ENCODE assay signal across 14 cellular contexts in genomic region chr2:73893764-73894474, GRCh38. TPM values are rescaled to one million over a fixed set of nuclear protein-coding genes. Genes with fewer than 3 reads are reported as not detected.
DNase-seq lines count a peak whose midpoint lies in the region; TF ChIP-seq lines count a peak whose summit lies in the region.
"Had no signal": no experiment of that assay in that cellular context is flagged by ENCODE, and none has a peak within 500 bp of the region (broad histone marks: within the 10 kb centered on the region; RNA-seq: fewer than 3 reads in every experiment).

No MANE protein-coding gene starts in this region.

- peak overlapping the region in 6 of 8 donors; percentile 17 to 90 (median 52) for H3K27ac Mint-ChIP-seq in CD8-positive, alpha-beta memory T cell
- no peak overlapping the region for H3K27ac Mint-ChIP-seq in progenitor cell of endocrine pancreas
- H3K27ac Mint-ChIP-seq: activated B cell treated with CpG ODN at 0.5 μM for 24 hours had no signal

- H3K4me2 ChIP-seq in OCI-LY3 (ENCODE audit: low read length) = peak overlapping the region; percentile 85
- H3K4me2 ChIP-seq in fibroblast of lung (ENCODE audit: extremely low read depth, insufficient read depth, low read length) = peak overlapping the region; percentile 36
- H3K4me2 ChIP-seq: BLaER1 treated with 17β-estradiol and CSF1 and Interleukin-3, amounts not matched to agents 10 nM and 100 nM had no signal

- H2AFZ ChIP-seq in OCI-LY3 (ENCODE audit: low read depth, low read length) = no peak overlapping the region
- H2AFZ ChIP-seq in fibroblast of lung (ENCODE audit: low read length) = no peak overlapping the region

- peaks cover 21% of the 10 kb centered on the region for H3K4me1 ChIP-seq in CD8-positive, alpha-beta memory T cell (ENCODE audit: insufficient read depth, low read length)
- H3K4me1 ChIP-seq in OCI-LY3 (ENCODE audit: low read length) = peaks cover 33% of the 10 kb centered on the region
- peaks cover 22% of the 10 kb centered on the region for H3K4me1 ChIP-seq in fibroblast of lung (ENCODE audit: control insufficient read depth, extremely low read depth, insufficient read depth, low read length)
- peaks cover 21% of the 10 kb centered on the region for H3K4me1 ChIP-seq in rectal smooth muscle tissue (ENCODE audit: control insufficient read depth, insufficient read depth, low read length)

- no peak overlapping the region for H3K4me3 ChIP-seq in CD8-positive, alpha-beta memory T cell (ENCODE audit: low read length)
- H3K4me3 ChIP-seq in OCI-LY3 (ENCODE audit: low read length) = peak overlapping the region; percentile 78
- peak overlapping the region in 3 of 4 experiments; percentile 5 to 53 (median 52) for H3K4me3 ChIP-seq in fibroblast of lung (replicated peaks in 1 of 4; ENCODE audit: control extremely low read depth in 1 of 4, insufficient read depth in 1 of 4, low read depth in 3 of 4, low read length in 4 of 4)
- H3K4me3 ChIP-seq in rectal smooth muscle tissue (ENCODE audit: low read length) = peak overlapping the region; percentile 77
- H3K4me3 ChIP-seq: BLaER1 treated with 17β-estradiol and CSF1 and Interleukin-3, amounts not matched to agents 10 nM and 100 nM had no signal

- no peak for TF ChIP-seq CTCF in OCI-LY3 (IDR thresholded peaks at IDR 0.05; ENCODE audit: low read depth, low read length)
- no peak for TF ChIP-seq CTCF in fibroblast of lung (conservative IDR thresholded peaks at IDR 0.05 in 1 of 2, IDR thresholded peaks at IDR 0.05 in 1 of 2; ENCODE audit: low read depth in 1 of 2, low read length in 2 of 2)
- no peak for TF ChIP-seq CTCF in progenitor cell of endocrine pancreas (IDR thresholded peaks at IDR 0.05; ENCODE audit: unreplicated experiment)

- peaks cover 0 to 3% of the 10 kb centered on the region in 2 donors for H3K27me3 Mint-ChIP-seq in CD8-positive, alpha-beta memory T cell
- H3K27me3 Mint-ChIP-seq in progenitor cell of endocrine pancreas = peaks cover 9% of the 10 kb centered on the region
- H3K27me3 Mint-ChIP-seq: activated B cell treated with CpG ODN at 0.5 μM for 24 hours had no signal

- CTCF ChIA-PET in CD8-positive, alpha-beta memory T cell (lab: Charles Lee) = interaction anchor here (1.1 kb wide), 1 partner anchor 29 kb away, joined by 3 read pairs; no protein-coding TSS in a partner anchor

- H3K79me2 ChIP-seq in OCI-LY3 (ENCODE audit: low read length) (peaks cover 36% of the 10 kb centered on the region), fibroblast of lung (ENCODE audit: control insufficient read depth, insufficient read depth, low read length) (peaks cover 7% of the 10 kb centered on the region)

- DNase-seq in CD8-positive, alpha-beta memory T cell = no peak
- DNase-seq in fibroblast of lung (ENCODE audit: low read depth in 2 of 2) (no peak), progenitor cell of endocrine pancreas (ENCODE audit: low spot score, unreplicated experiment) (no peak), NCI-H82 treated with DMSO at 0.1 percent for 48 hours (lab: John Stamatoyannopoulos, UW; ENCODE audit: unreplicated experiment) (no peak), NOMO-1 (lab: John Stamatoyannopoulos, UW; ENCODE audit: unreplicated experiment in 2 of 2) (no peak)
- DNase-seq: activated B cell treated with CpG ODN at 0.5 μM for 24 hours, DMS53, NCI-H1092, NCI-H748 treated with DMSO at 0.1 percent for 48 hours, SW 1271 had no signal

- no peak overlapping the region for H3K27ac ChIP-seq in CD8-positive, alpha-beta memory T cell (ENCODE audit: low read depth, low read length)
- H3K27ac ChIP-seq in OCI-LY3 (ENCODE audit: low read length) (peak overlapping the region; percentile 83), fibroblast of lung (ENCODE audit: insufficient read depth, low read length) (no peak overlapping the region), rectal smooth muscle tissue (ENCODE audit: low read depth, low read length) (peak overlapping the region; percentile 99)
- H3K27ac ChIP-seq: BLaER1 treated with 17β-estradiol and CSF1 and Interleukin-3, amounts not matched to agents 10 nM and 100 nM; epithelial cell of prostate had no signal

- no peaks in the 10 kb centered on the region for H3K36me3 Mint-ChIP-seq in CD8-positive, alpha-beta memory T cell
- no peaks in the 10 kb centered on the region for H3K36me3 Mint-ChIP-seq in progenitor cell of endocrine pancreas (ENCODE audit: insufficient read depth)

- no peak overlapping the region for H3K4me3 Mint-ChIP-seq in CD8-positive, alpha-beta memory T cell
- H3K4me3 Mint-ChIP-seq in progenitor cell of endocrine pancreas (ENCODE audit: low read depth) = no peak overlapping the region
- H3K4me3 Mint-ChIP-seq: activated B cell treated with CpG ODN at 0.5 μM for 24 hours had no signal

- H3K9me3 Mint-ChIP-seq in CD8-positive, alpha-beta memory T cell = no peaks in the 10 kb centered on the region
- no peaks in the 10 kb centered on the region for H3K9me3 Mint-ChIP-seq in progenitor cell of endocrine pancreas (ENCODE audit: low read depth)
- H3K9me3 Mint-ChIP-seq: activated B cell treated with CpG ODN at 0.5 μM for 24 hours had no signal

- H3K36me3 ChIP-seq in CD8-positive, alpha-beta memory T cell (ENCODE audit: insufficient read depth, low read length) = no peaks in the 10 kb centered on the region
- peaks cover 12% of the 10 kb centered on the region for H3K36me3 ChIP-seq in OCI-LY3 (replicated peaks; ENCODE audit: low read depth, low read length)
- H3K36me3 ChIP-seq in fibroblast of lung (ENCODE audit: control insufficient read depth, insufficient read depth, low read length) = no peaks in the 10 kb centered on the region
- peaks cover 13% of the 10 kb centered on the region for H3K36me3 ChIP-seq in rectal smooth muscle tissue (ENCODE audit: control insufficient read depth, insufficient read depth, low read length)
- H3K36me3 ChIP-seq: BLaER1 treated with 17β-estradiol and CSF1 and Interleukin-3, amounts not matched to agents 10 nM and 100 nM had no signal

- H3K9ac ChIP-seq in OCI-LY3 (ENCODE audit: low read length) = peak overlapping the region; percentile 85
- H3K9ac ChIP-seq in fibroblast of lung (ENCODE audit: insufficient read depth, low read length) = no peak overlapping the region
- peak overlapping the region; percentile 88 for H3K9ac ChIP-seq in rectal smooth muscle tissue (ENCODE audit: low read length)
- H3K9ac ChIP-seq: BLaER1 treated with 17β-estradiol and CSF1 and Interleukin-3, amounts not matched to agents 10 nM and 100 nM had no signal

- no peaks in the 10 kb centered on the region for H3K9me3 ChIP-seq in CD8-positive, alpha-beta memory T cell (ENCODE audit: low read length)
- H3K9me3 ChIP-seq in OCI-LY3 (ENCODE audit: insufficient read depth, low read length) (no peaks in the 10 kb centered on the region), fibroblast of lung (ENCODE audit: control insufficient read depth, insufficient read depth, low read depth, low read length) (no peaks in the 10 kb centered on the region)
- H3K9me3 ChIP-seq: BLaER1 treated with 17β-estradiol and CSF1 and Interleukin-3, amounts not matched to agents 10 nM and 100 nM had no signal

- H4K20me1 ChIP-seq in OCI-LY3 (ENCODE audit: insufficient read depth, low read length) (peaks cover 37% of the 10 kb centered on the region), fibroblast of lung (ENCODE audit: control insufficient read depth, extremely low read depth, insufficient read depth, low read length) (no peaks in the 10 kb centered on the region)

- POLR2A ChIA-PET in CD8-positive, alpha-beta memory T cell (lab: Charles Lee) = no interaction called here

- H3K27me3 ChIP-seq in CD8-positive, alpha-beta memory T cell (ENCODE audit: insufficient read depth, low read length, poor library complexity, severe bottlenecking) = no peaks in the 10 kb centered on the region
- H3K27me3 ChIP-seq in OCI-LY3 (ENCODE audit: low read depth, low read length) (no peaks in the 10 kb centered on the region), fibroblast of lung (ENCODE audit: control insufficient read depth, insufficient read depth, low read length) (no peaks in the 10 kb centered on the region), rectal smooth muscle tissue (ENCODE audit: control insufficient read depth, insufficient read depth, low read length) (no peaks in the 10 kb centered on the region)

- peaks cover 12 to 24% (median 23%) of the 10 kb centered on the region in 3 donors for H3K4me1 Mint-ChIP-seq in CD8-positive, alpha-beta memory T cell
- H3K4me1 Mint-ChIP-seq in progenitor cell of endocrine pancreas (ENCODE audit: low read depth) = peaks cover 1% of the 10 kb centered on the region

RNA-seq across cellular contexts. Expression of gene ACTG2, which starts 1.1 kb away (rescaled TPM):
- not detected for total RNA-seq in CD8-positive, alpha-beta memory T cell
- polyA plus RNA-seq in CD8-positive, alpha-beta memory T cell = not detected
- total RNA-seq in fibroblast of lung (4.1 TPM in 2 replicates), progenitor cell of endocrine pancreas (0.19 and 0.31 TPM in 2 replicates)
- polyA plus RNA-seq in fibroblast of lung = 107 and 600 TPM in 2 replicates
- 118 and 780 TPM in 2 replicates for polyA plus RNA-seq in fibroblast of lung (2012)
- polyA minus RNA-seq in fibroblast of lung (ENCODE audit: low replicate concordance) = 95.8 and 1,122 TPM in 2 replicates
- total RNA-seq: activated B cell treated with CpG ODN at 0.5 μM for 24 hours had no signal

RNA-seq across cellular contexts. Expression of gene DGUOK, which starts 32.8 kb away (rescaled TPM):
- 10 to 100 TPM; 96.6 to 98.8 TPM for total RNA-seq in CD8-positive, alpha-beta memory T cell
- 188 TPM for polyA plus RNA-seq in CD8-positive, alpha-beta memory T cell
- 51.6 and 54.3 TPM in 2 replicates for total RNA-seq in fibroblast of lung
- polyA plus RNA-seq in fibroblast of lung = 83.2 and 93.7 TPM in 2 replicates
- 96.7 and 104 TPM in 2 replicates for polyA plus RNA-seq in fibroblast of lung (2012)
- polyA minus RNA-seq in fibroblast of lung (ENCODE audit: low replicate concordance) = 39.6 and 40.5 TPM in 2 replicates
- total RNA-seq in progenitor cell of endocrine pancreas = 63.8 and 66.9 TPM in 2 replicates

Comparison
In these comparisons a context has a peak if more than half of its experiments do, and no peak if none do; other contexts are left out.
1. H3K27ac ChIP-seq: peak in OCI-LY3 (single experiment) and rectal smooth muscle tissue (single experiment); none in CD8-positive, alpha-beta memory T cell (single experiment) and fibroblast of lung (single experiment).